In the genomic region with DNA sequence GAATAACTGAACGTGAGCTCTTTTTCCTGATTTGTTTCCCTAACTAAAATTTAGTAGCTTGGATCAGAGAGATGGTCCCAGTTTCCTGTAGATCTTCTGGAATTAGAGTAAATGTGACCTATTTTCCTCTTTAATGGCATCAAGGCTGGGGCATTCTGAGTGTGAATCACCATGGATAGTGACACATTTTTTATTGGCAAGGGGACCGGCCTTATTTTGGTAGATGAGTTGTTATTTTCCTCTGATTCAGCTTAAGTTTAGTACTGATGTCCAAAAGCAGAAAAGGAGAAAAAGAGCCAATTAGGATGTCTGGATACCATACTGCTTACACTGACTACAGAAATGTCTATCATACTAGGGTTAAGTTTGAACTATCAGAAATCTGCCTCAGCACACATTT, we compare ENCODE assay signal across 1 cellular context.
TF ChIP-seq lines count a peak whose summit lies in the region.

No MANE protein-coding gene starts in this region.

TF ChIP-seq in IMR-90, 13 proteins besides CTCF, POLR2A, EP300 and RAD21:
- TF ChIP-seq MAZ (IDR thresholded peaks at IDR 0.05; ENCODE audit: borderline replicate concordance, low read depth, low read length) (no peak), MXI1 (IDR thresholded peaks at IDR 0.05; ENCODE audit: borderline replicate concordance, low read depth, low read length) (no peak), BHLHE40 (IDR thresholded peaks at IDR 0.05; ENCODE audit: low read depth, low read length) (no peak), CEBPB (IDR thresholded peaks at IDR 0.05; ENCODE audit: low read depth, low read length) (no peak), FOS (IDR thresholded peaks at IDR 0.05; ENCODE audit: low read depth, low read length) (no peak), RCOR1 (IDR thresholded peaks at IDR 0.05; ENCODE audit: insufficient replicate concordance, low read length) (no peak), RFX5 (IDR thresholded peaks at IDR 0.05; ENCODE audit: low read depth, low read length) (no peak), NFE2L2 (IDR thresholded peaks at IDR 0.05; ENCODE audit: low read depth, low read length) (no peak), CHD1 (IDR thresholded peaks at IDR 0.05; ENCODE audit: low read depth, low read length) (no peak)
- TF ChIP-seq, protein P1, sequence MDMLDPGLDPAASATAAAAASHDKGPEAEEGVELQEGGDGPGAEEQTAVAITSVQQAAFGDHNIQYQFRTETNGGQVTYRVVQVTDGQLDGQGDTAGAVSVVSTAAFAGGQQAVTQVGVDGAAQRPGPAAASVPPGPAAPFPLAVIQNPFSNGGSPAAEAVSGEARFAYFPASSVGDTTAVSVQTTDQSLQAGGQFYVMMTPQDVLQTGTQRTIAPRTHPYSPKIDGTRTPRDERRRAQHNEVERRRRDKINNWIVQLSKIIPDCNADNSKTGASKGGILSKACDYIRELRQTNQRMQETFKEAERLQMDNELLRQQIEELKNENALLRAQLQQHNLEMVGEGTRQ (IDR thresholded peaks at IDR 0.05; ENCODE audit: low read depth, low read length), result no peak
- TF ChIP-seq, protein P2, sequence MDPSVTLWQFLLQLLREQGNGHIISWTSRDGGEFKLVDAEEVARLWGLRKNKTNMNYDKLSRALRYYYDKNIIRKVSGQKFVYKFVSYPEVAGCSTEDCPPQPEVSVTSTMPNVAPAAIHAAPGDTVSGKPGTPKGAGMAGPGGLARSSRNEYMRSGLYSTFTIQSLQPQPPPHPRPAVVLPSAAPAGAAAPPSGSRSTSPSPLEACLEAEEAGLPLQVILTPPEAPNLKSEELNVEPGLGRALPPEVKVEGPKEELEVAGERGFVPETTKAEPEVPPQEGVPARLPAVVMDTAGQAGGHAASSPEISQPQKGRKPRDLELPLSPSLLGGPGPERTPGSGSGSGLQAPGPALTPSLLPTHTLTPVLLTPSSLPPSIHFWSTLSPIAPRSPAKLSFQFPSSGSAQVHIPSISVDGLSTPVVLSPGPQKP (IDR thresholded peaks at IDR 0.05; ENCODE audit: borderline replicate concordance, low read depth, low read length), result no peak
